ENCODE assay signal across 1 cellular context in the genomic region with DNA sequence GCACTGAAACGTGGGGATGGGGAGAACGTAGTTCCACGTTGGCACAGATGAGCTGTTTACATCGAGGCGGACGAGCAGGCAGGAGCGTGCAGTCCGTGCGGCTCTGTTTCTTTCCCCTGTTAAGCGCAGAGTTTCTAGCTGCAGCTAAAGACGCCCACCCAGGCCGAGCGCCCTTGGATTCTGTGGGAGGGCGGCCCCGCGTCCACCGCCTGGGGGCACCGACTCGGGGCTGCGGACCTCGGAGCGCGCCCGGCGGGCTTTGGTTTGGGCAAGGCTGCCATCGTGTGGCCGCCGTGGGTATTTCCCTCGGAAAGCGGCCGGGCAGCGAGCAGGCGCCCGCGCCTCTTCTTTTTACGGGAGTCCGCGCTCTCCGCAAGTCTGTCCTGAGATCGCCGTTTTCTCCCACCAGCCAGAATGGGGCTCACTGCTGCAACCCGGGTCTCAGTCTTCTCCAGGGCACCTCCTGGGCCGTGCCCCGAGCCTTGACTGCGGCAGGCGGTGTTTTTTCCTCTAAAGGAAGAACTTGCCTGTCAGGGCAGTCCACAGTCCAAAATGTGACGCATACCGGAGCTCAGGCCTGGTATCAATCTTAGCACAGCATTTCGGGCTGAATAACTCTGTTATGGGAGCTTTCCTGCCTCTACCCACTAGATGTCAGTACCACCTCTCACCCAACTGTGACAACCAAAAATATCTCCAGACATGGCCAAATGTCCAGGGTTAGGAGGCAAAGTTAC.
TF ChIP-seq lines count a peak whose summit lies in the region.

No MANE protein-coding gene starts in this region.

TF ChIP-seq in HepG2, 621 proteins besides CTCF, POLR2A, EP300 and RAD21 (continued from another document and continues in another):
- TF ChIP-seq, protein P1, sequence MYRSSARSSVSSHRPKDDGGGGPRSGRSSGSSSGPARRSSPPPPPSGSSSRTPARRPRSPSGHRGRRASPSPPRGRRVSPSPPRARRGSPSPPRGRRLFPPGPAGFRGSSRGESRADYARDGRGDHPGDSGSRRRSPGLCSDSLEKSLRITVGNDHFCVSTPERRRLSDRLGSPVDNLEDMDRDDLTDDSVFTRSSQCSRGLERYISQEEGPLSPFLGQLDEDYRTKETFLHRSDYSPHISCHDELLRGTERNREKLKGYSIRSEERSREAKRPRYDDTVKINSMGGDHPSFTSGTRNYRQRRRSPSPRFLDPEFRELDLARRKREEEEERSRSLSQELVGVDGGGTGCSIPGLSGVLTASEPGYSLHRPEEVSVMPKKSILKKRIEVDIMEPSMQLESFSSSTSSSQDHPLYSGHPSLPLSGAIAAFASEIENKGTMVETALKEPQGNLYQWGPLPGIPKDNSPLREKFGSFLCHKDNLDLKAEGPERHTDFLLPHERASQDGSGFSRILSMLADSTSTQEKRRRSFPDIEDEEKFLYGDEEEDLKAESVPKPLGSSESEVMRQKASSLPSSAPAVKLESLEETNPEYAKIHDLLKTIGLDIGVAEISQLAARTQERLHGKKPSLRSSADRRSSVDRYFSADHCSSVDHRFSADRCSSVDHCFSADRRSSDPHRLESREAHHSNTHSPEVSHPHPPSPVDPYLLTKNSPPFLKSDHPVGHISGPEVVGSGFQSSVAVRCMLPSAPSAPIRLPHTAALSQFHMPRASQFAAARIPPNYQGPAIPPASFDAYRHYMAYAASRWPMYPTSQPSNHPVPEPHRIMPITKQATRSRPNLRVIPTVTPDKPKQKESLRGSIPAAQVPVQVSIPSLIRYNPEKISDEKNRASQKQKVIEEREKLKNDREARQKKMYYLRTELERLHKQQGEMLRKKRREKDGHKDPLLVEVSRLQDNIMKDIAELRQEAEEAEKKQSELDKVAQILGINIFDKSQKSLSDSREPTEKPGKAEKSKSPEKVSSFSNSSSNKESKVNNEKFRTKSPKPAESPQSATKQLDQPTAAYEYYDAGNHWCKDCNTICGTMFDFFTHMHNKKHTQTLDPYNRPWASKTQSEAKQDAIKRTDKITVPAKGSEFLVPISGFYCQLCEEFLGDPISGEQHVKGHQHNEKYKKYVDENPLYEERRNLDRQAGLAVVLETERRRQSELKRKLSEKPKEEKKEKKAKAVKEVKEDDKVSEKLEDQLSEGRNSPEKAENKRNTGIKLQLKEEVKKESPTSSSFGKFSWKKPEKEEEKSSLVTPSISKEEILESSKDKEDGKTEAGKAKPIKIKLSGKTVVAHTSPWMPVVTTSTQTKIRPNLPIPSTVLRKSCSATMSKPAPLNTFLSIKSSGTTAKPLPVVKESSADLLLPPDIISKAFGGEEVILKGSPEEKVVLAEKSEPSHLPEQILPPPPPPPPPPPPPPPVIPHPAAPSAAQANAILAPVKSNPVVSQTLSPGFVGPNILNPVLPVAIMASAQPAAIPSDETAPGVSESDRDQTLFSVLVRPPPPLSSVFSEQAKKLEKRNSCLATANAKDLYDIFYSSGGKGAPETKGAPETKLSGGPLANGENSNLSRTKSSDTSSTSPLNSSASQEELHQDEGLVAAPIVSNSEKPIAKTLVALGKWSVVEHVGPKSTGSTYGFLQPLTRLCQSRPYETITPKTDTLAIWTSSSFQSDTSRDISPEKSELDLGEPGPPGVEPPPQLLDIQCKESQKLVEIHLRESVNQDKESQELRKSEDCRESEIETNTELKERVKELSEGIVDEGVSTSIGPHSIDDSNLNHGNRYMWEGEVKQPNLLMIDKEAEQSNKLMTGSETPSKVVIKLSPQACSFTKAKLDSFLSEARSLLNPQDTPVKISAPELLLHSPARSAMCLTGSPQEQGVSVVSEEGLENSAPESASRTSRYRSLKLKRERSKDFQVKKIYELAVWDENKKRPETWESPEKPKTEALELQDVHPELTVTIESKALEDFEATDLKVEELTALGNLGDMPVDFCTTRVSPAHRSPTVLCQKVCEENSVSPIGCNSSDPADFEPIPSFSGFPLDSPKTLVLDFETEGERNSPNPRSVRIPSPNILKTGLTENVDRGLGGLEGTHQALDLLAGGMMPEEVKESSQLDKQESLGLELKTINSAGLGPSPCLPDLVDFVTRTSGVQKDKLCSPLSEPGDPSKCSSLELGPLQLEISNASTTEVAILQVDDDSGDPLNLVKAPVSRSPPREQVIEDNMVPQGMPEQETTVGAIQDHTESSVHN (CRISPR knock-in tag; IDR thresholded peaks at IDR 0.05): no peak
- TF ChIP-seq FOXO1 (CRISPR knock-in tag; IDR thresholded peaks at IDR 0.05) (no peak), TARDBP (CRISPR knock-in tag; IDR thresholded peaks at IDR 0.05) (no peak), SALL2 (CRISPR knock-in tag; IDR thresholded peaks at IDR 0.05) (no peak), STAG1 (CRISPR knock-in tag; IDR thresholded peaks at IDR 0.05) (peak; percentile 62), ZNF816 (CRISPR knock-in tag; IDR thresholded peaks at IDR 0.05; ENCODE audit: borderline replicate concordance) (no peak), ZNF652 (CRISPR knock-in tag; IDR thresholded peaks at IDR 0.05; ENCODE audit: borderline replicate concordance, low read depth) (no peak), AHR (CRISPR knock-in tag; IDR thresholded peaks at IDR 0.05) (0 out of 2 replicates have a peak, but pooled peaks have one; percentile 19), ZNF790 (CRISPR knock-in tag; IDR thresholded peaks at IDR 0.05; ENCODE audit: borderline replicate concordance) (no peak), ZC3H4 (CRISPR knock-in tag; IDR thresholded peaks at IDR 0.05; ENCODE audit: borderline replicate concordance) (no peak), ZFX (CRISPR knock-in tag; IDR thresholded peaks at IDR 0.05; ENCODE audit: low read depth) (no peak; the same call in 1 of the 2 replicates), ZNF720 (CRISPR knock-in tag; IDR thresholded peaks at IDR 0.05) (no peak), ZNF780A (CRISPR knock-in tag; IDR thresholded peaks at IDR 0.05) (no peak), ETV5 (CRISPR knock-in tag; IDR thresholded peaks at IDR 0.05; ENCODE audit: borderline replicate concordance) (no peak), ZNF788 (CRISPR knock-in tag; IDR thresholded peaks at IDR 0.05; ENCODE audit: borderline replicate concordance) (no peak), MTF1 (CRISPR knock-in tag; IDR thresholded peaks at IDR 0.05) (no peak), EHMT2 (IDR thresholded peaks at IDR 0.05; ENCODE audit: borderline replicate concordance, low read depth, low read length) (no peak), ZNF841 (CRISPR knock-in tag; IDR thresholded peaks at IDR 0.05; ENCODE audit: borderline replicate concordance) (no peak), SP140L (CRISPR knock-in tag; IDR thresholded peaks at IDR 0.05; ENCODE audit: borderline replicate concordance) (no peak), SOX6 (IDR thresholded peaks at IDR 0.05) (no peak), SOX6 (CRISPR knock-in tag; IDR thresholded peaks at IDR 0.05) (peak; percentile 17; the same call in 1 of the 2 replicates), KDM1A (CRISPR knock-in tag; IDR thresholded peaks at IDR 0.05) (no peak), CBX5 (CRISPR knock-in tag; IDR thresholded peaks at IDR 0.05; ENCODE audit: borderline replicate concordance) (no peak), CHCHD3 (CRISPR knock-in tag; IDR thresholded peaks at IDR 0.05) (no peak), GZF1 (CRISPR knock-in tag; IDR thresholded peaks at IDR 0.05) (no peak), ZNF550 (CRISPR knock-in tag; IDR thresholded peaks at IDR 0.05; ENCODE audit: borderline replicate concordance) (no peak), ZNF678 (CRISPR knock-in tag; IDR thresholded peaks at IDR 0.05) (no peak), ZNF143 (CRISPR knock-in tag; IDR thresholded peaks at IDR 0.05) (no peak), YEATS2 (CRISPR knock-in tag; IDR thresholded peaks at IDR 0.05; ENCODE audit: borderline replicate concordance) (no peak), ZNF558 (CRISPR knock-in tag; IDR thresholded peaks at IDR 0.05; ENCODE audit: borderline replicate concordance) (no peak), YY1 (IDR thresholded peaks at IDR 0.05; ENCODE audit: insufficient read depth, insufficient replicate concordance, low read depth, low read length) (no peak)
- TF ChIP-seq, protein P2, sequence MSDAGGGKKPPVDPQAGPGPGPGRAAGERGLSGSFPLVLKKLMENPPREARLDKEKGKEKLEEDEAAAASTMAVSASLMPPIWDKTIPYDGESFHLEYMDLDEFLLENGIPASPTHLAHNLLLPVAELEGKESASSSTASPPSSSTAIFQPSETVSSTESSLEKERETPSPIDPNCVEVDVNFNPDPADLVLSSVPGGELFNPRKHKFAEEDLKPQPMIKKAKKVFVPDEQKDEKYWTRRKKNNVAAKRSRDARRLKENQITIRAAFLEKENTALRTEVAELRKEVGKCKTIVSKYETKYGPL (CRISPR knock-in tag; IDR thresholded peaks at IDR 0.05): no peak
- TF ChIP-seq, protein P3, sequence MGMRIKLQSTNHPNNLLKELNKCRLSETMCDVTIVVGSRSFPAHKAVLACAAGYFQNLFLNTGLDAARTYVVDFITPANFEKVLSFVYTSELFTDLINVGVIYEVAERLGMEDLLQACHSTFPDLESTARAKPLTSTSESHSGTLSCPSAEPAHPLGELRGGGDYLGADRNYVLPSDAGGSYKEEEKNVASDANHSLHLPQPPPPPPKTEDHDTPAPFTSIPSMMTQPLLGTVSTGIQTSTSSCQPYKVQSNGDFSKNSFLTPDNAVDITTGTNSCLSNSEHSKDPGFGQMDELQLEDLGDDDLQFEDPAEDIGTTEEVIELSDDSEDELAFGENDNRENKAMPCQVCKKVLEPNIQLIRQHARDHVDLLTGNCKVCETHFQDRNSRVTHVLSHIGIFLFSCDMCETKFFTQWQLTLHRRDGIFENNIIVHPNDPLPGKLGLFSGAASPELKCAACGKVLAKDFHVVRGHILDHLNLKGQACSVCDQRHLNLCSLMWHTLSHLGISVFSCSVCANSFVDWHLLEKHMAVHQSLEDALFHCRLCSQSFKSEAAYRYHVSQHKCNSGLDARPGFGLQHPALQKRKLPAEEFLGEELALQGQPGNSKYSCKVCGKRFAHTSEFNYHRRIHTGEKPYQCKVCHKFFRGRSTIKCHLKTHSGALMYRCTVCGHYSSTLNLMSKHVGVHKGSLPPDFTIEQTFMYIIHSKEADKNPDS (CRISPR knock-in tag; IDR thresholded peaks at IDR 0.05): no peak
- TF ChIP-seq, protein P4, sequence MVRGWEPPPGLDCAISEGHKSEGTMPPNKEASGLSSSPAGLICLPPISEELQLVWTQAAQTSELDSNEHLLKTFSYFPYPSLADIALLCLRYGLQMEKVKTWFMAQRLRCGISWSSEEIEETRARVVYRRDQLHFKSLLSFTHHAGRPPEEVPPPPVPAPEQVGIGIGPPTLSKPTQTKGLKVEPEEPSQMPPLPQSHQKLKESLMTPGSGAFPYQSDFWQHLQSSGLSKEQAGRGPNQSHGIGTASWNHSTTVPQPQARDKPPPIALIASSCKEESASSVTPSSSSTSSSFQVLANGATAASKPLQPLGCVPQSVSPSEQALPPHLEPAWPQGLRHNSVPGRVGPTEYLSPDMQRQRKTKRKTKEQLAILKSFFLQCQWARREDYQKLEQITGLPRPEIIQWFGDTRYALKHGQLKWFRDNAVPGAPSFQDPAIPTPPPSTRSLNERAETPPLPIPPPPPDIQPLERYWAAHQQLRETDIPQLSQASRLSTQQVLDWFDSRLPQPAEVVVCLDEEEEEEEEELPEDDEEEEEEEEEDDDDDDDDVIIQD (CRISPR knock-in tag; IDR thresholded peaks at IDR 0.05; ENCODE audit: low read depth): no peak
- TF ChIP-seq, protein P5, sequence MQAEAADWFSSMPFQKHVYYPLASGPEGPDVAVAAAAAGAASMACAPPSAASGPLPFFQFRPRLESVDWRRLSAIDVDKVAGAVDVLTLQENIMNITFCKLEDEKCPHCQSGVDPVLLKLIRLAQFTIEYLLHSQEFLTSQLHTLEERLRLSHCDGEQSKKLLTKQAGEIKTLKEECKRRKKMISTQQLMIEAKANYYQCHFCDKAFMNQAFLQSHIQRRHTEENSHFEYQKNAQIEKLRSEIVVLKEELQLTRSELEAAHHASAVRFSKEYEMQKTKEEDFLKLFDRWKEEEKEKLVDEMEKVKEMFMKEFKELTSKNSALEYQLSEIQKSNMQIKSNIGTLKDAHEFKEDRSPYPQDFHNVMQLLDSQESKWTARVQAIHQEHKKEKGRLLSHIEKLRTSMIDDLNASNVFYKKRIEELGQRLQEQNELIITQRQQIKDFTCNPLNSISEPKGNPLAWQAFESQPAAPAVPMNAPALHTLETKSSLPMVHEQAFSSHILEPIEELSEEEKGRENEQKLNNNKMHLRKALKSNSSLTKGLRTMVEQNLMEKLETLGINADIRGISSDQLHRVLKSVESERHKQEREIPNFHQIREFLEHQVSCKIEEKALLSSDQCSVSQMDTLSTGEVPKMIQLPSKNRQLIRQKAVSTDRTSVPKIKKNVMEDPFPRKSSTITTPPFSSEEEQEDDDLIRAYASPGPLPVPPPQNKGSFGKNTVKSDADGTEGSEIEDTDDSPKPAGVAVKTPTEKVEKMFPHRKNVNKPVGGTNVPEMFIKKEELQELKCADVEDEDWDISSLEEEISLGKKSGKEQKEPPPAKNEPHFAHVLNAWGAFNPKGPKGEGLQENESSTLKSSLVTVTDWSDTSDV (CRISPR knock-in tag; IDR thresholded peaks at IDR 0.05): no peak
- TF ChIP-seq, protein P6, sequence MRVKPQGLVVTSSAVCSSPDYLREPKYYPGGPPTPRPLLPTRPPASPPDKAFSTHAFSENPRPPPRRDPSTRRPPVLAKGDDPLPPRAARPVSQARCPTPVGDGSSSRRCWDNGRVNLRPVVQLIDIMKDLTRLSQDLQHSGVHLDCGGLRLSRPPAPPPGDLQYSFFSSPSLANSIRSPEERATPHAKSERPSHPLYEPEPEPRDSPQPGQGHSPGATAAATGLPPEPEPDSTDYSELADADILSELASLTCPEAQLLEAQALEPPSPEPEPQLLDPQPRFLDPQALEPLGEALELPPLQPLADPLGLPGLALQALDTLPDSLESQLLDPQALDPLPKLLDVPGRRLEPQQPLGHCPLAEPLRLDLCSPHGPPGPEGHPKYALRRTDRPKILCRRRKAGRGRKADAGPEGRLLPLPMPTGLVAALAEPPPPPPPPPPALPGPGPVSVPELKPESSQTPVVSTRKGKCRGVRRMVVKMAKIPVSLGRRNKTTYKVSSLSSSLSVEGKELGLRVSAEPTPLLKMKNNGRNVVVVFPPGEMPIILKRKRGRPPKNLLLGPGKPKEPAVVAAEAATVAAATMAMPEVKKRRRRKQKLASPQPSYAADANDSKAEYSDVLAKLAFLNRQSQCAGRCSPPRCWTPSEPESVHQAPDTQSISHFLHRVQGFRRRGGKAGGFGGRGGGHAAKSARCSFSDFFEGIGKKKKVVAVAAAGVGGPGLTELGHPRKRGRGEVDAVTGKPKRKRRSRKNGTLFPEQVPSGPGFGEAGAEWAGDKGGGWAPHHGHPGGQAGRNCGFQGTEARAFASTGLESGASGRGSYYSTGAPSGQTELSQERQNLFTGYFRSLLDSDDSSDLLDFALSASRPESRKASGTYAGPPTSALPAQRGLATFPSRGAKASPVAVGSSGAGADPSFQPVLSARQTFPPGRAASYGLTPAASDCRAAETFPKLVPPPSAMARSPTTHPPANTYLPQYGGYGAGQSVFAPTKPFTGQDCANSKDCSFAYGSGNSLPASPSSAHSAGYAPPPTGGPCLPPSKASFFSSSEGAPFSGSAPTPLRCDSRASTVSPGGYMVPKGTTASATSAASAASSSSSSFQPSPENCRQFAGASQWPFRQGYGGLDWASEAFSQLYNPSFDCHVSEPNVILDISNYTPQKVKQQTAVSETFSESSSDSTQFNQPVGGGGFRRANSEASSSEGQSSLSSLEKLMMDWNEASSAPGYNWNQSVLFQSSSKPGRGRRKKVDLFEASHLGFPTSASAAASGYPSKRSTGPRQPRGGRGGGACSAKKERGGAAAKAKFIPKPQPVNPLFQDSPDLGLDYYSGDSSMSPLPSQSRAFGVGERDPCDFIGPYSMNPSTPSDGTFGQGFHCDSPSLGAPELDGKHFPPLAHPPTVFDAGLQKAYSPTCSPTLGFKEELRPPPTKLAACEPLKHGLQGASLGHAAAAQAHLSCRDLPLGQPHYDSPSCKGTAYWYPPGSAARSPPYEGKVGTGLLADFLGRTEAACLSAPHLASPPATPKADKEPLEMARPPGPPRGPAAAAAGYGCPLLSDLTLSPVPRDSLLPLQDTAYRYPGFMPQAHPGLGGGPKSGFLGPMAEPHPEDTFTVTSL (CRISPR knock-in tag; IDR thresholded peaks at IDR 0.05; ENCODE audit: borderline replicate concordance): no peak
